22 cellular contexts compared by ENCODE assay signal in genomic region chr9:122392714-122393113, GRCh38.
"Had no signal": no experiment of that assay in that cellular context is flagged by ENCODE, and none has a peak within 500 bp of the region (broad histone marks: within the 10 kb centered on the region; RNA-seq: fewer than 3 reads in every experiment).

No MANE protein-coding gene starts in this region.

- H3K36me3 Mint-ChIP-seq: activated naive CD8-positive, alpha-beta T cell treated with anti-CD3 and anti-CD28 coated beads for 36 hours; stimulated activated effector memory CD8-positive, alpha-beta T cell treated with anti-CD3 and anti-CD28 coated beads, Interleukin-12 subunit alpha, Interleukin-12 subunit beta, amount 100 ng/mL, for 72 hours had no signal

- FAIRE-seq: frontal cortex, pancreas, TTC549 had no signal

- H3K4me3 ChIP-seq: heart right ventricle, lower lobe of right lung, pancreas, tibial artery, uterus had no signal

- ATAC-seq: activated CD8-positive, alpha-beta T cell treated with anti-CD3 and anti-CD28 coated beads, Interleukin-2, amount 10 ng/mL, durations not matched to agents 7 days and 5 days; effector memory CD8-positive, alpha-beta T cell; heart right ventricle; left colon; lower lobe of right lung; pancreas had no signal

- DNase-seq: activated B cell treated with CpG ODN at 0.5 μM for 24 hours; activated CD4-positive, alpha-beta T cell treated with anti-CD3 and anti-CD28 coated beads, Interleukin-2, amount 10 ng/mL, durations not matched to agents 24 days and 14 days; activated naive CD8-positive, alpha-beta T cell treated with anti-CD3 and anti-CD28 coated beads for 36 hours; anterior cingulate cortex; brain microvascular endothelial cell; cerebellar nuclear complex; effector memory CD8-positive, alpha-beta T cell; heart right ventricle; left colon; lower lobe of right lung; midbrain; pancreas; stimulated activated CD4-positive, alpha-beta T cell treated with anti-CD3 and anti-CD28 coated beads, Interleukin-12 subunit alpha, Interleukin-12 subunit beta, amount 100 ng/mL, for 4 hours; stimulated activated CD4-positive, alpha-beta T cell treated with anti-CD3 and anti-CD28 coated beads, Interleukin-2, amount 100 ng/mL, for 24 hours; SW 1271; tibial artery; uterus had no signal

- H3K9me3 Mint-ChIP-seq: activated B cell treated with CpG ODN at 0.5 μM for 24 hours; activated CD4-positive, alpha-beta T cell treated with anti-CD3 and anti-CD28 coated beads, Interleukin-2, amount 10 ng/mL, durations not matched to agents 24 days and 14 days; activated naive CD8-positive, alpha-beta T cell treated with anti-CD3 and anti-CD28 coated beads for 36 hours; dendritic cell treated with granulocyte-macrophage colony-stimulating factor and Interleukin-4, amounts not matched to agents 40 ng/mL and 50 ng/mL, for 4 days; effector memory CD8-positive, alpha-beta T cell; stimulated activated effector memory CD8-positive, alpha-beta T cell treated with anti-CD3 and anti-CD28 coated beads, Interleukin-12 subunit alpha, Interleukin-12 subunit beta, amount 100 ng/mL, for 72 hours had no signal

- H3K36me3 ChIP-seq: brain microvascular endothelial cell, lower lobe of right lung, pancreas, tibial artery, uterus had no signal

- H3K27ac Mint-ChIP-seq: activated B cell treated with CpG ODN at 0.5 μM for 24 hours; activated CD4-positive, alpha-beta T cell treated with anti-CD3 and anti-CD28 coated beads, Interleukin-2, amount 10 ng/mL, durations not matched to agents 24 days and 14 days; activated CD8-positive, alpha-beta T cell treated with anti-CD3 and anti-CD28 coated beads, Interleukin-2, amount 10 ng/mL, durations not matched to agents 7 days and 5 days; activated naive CD8-positive, alpha-beta T cell treated with anti-CD3 and anti-CD28 coated beads for 36 hours; dendritic cell treated with granulocyte-macrophage colony-stimulating factor and Interleukin-4, amounts not matched to agents 40 ng/mL and 50 ng/mL, for 4 days; effector memory CD8-positive, alpha-beta T cell; stimulated activated effector memory CD8-positive, alpha-beta T cell treated with anti-CD3 and anti-CD28 coated beads, Interleukin-12 subunit alpha, Interleukin-12 subunit beta, amount 100 ng/mL, for 72 hours had no signal

- H3K4me3 Mint-ChIP-seq: activated B cell treated with CpG ODN at 0.5 μM for 24 hours; activated CD4-positive, alpha-beta T cell treated with anti-CD3 and anti-CD28 coated beads, Interleukin-2, amount 10 ng/mL, durations not matched to agents 24 days and 14 days; activated CD8-positive, alpha-beta T cell treated with anti-CD3 and anti-CD28 coated beads, Interleukin-2, amount 10 ng/mL, durations not matched to agents 7 days and 5 days; activated naive CD8-positive, alpha-beta T cell treated with anti-CD3 and anti-CD28 coated beads for 36 hours; dendritic cell treated with granulocyte-macrophage colony-stimulating factor and Interleukin-4, amounts not matched to agents 40 ng/mL and 50 ng/mL, for 4 days; effector memory CD8-positive, alpha-beta T cell; stimulated activated effector memory CD8-positive, alpha-beta T cell treated with anti-CD3 and anti-CD28 coated beads, Interleukin-12 subunit alpha, Interleukin-12 subunit beta, amount 100 ng/mL, for 72 hours had no signal

- H3K9me3 ChIP-seq: heart right ventricle, lower lobe of right lung, pancreas, tibial artery, uterus had no signal

- H3K27me3 Mint-ChIP-seq: activated B cell treated with CpG ODN at 0.5 μM for 24 hours; dendritic cell treated with granulocyte-macrophage colony-stimulating factor and Interleukin-4, amounts not matched to agents 40 ng/mL and 50 ng/mL, for 4 days had no signal

- H3K4me1 ChIP-seq: lower lobe of right lung, pancreas, uterus had no signal

- H3K27ac ChIP-seq: brain microvascular endothelial cell, lower lobe of right lung, pancreas, tibial artery, uterus had no signal

- H3K27me3 ChIP-seq: brain microvascular endothelial cell, pancreas, tibial artery, uterus had no signal
